Comparison of ENCODE assay signal across 8 cellular contexts in genomic region chr9:126804696-126805545, GRCh38. TPM values are rescaled to one million over a fixed set of nuclear protein-coding genes. Genes with fewer than 3 reads are reported as not detected.
DNase-seq lines count a peak whose midpoint lies in the region; ATAC-seq, FAIRE-seq and TF ChIP-seq lines count a peak whose summit lies in the region.

Gene ZBTB43 (plus strand): TSS chr9:126805040. CDS start chr9:126832510, 27,470 bp downstream.

- peaks cover 12% of the 10 kb centered on the region for H4K20me1 ChIP-seq in HepG2 (ENCODE audit: insufficient read depth, low read length)

- H3K27ac ChIP-seq in HepG2 (ENCODE audit: extremely low read length, insufficient read depth, low read length) = peak within 1 kb of the TSS; percentile 89

- H3K27me3 Mint-ChIP-seq in CD14-positive monocyte (ENCODE audit: low read depth in 3 of 3) = peaks cover 1 to 5% (median 2%) of the 10 kb centered on the region in 3 donors

- H3K9ac ChIP-seq in HepG2 (ENCODE audit: insufficient read depth, low read depth, low read length) = peak within 1 kb of the TSS; percentile 95

- ATAC-seq in GM19397 (IDR thresholded peaks at IDR 0.05; ENCODE audit: unreplicated experiment) (peak; percentile 81), HepG2 (peak; percentile 90)

- no peaks in the 10 kb centered on the region for H3K36me3 ChIP-seq in HepG2 (replicated peaks in 1 of 2; ENCODE audit: control insufficient read depth in 1 of 2, insufficient read depth in 2 of 2, low read length in 2 of 2)

- peak within 1 kb of the TSS; percentile 83 to 94 (median 92) for H3K4me3 ChIP-seq in HepG2 (replicated peaks in 1 of 3; ENCODE audit: insufficient read depth in 1 of 3, low read depth in 2 of 3, low read length in 3 of 3)

- TF ChIP-seq CTCF in CD14-positive monocyte (IDR thresholded peaks at IDR 0.05) (no peak), HepG2 (CRISPR knock-in tag; IDR thresholded peaks at IDR 0.05) (no peak)

- no peak for FAIRE-seq in HepG2 (lab: Jason Lieb, UNC)

- peak within 1 kb of the TSS; percentile 97 for H3K4me2 ChIP-seq in HepG2 (ENCODE audit: low read depth, low read length)

- BruUV-seq in HepG2 (replicated peaks; lab: Mats Ljungman, UMichigan) = no TSS peak

- H3K9me3 ChIP-seq in HepG2 (ENCODE audit: low read length) = no peaks in the 10 kb centered on the region

- in situ Hi-C loops in HepG2 (cut with HindIII; ENCODE audit: extremely low pct_ligation_motif_present, low pct_unique_long_range_greater_than_20kb) = no loop called here

- TF ChIP-seq EP300 in HepG2 (IDR thresholded peaks at IDR 0.05; ENCODE audit: low read depth in 2 of 2, low read length in 2 of 2) = 0 out of 4 replicates have a peak, but pooled peaks of 1 of the 2 experiments have one; percentile 7
- no peak for TF ChIP-seq EP300 in HepG2 (CRISPR knock-in tag; IDR thresholded peaks at IDR 0.05; ENCODE audit: borderline replicate concordance)

- H3K27me3 ChIP-seq in HepG2 (ENCODE audit: control insufficient read depth in 1 of 2, insufficient read depth in 2 of 2, low read length in 2 of 2) = peaks cover 0 to 4% of the 10 kb centered on the region in 2 experiments; a peak in 1 of 5 replicates

- peak within 1 kb of the TSS; percentile 99 to 100 (median 100) for H3K27ac Mint-ChIP-seq in CD14-positive monocyte

- H3K9me3 Mint-ChIP-seq in CD14-positive monocyte = peaks cover 0 to 6% (median 0%) of the 10 kb centered on the region in 7 donors

- TF ChIP-seq RAD21 in HepG2 (CRISPR knock-in tag; IDR thresholded peaks at IDR 0.05) = peak; percentile 35; the same call in 1 of the 2 replicates

- peaks cover 37% of the 10 kb centered on the region for H3K4me1 Mint-ChIP-seq in CD14-positive monocyte

- intact Hi-C loops in CD14-positive monocyte (cut with micrococcal nuclease) (loop anchor here in 1 of 2 donors (5.0 kb wide), 1 partner anchor 57 kb away; the partner anchor contains the start of gene ZBTB34), HepG2 (cut with micrococcal nuclease; ENCODE audit: unreplicated experiment) (no loop called here)

- TF ChIP-seq POLR2A in HepG2 (IDR thresholded peaks at IDR 0.05; ENCODE audit: insufficient read depth in 1 of 2, low read depth in 2 of 2, low read length in 2 of 2) = peak; percentile 70 to 86

- peak within 1 kb of the TSS; percentile 98 to 99 for H3K4me3 Mint-ChIP-seq in CD14-positive monocyte

- DNase-seq in CD14-positive monocyte (ENCODE audit: low spot score) (peak; percentile 99), HK-2 (ENCODE audit: unreplicated experiment) (peak; percentile 95), NCI-H82 treated with DMSO at 0.1 percent for 48 hours (lab: John Stamatoyannopoulos, UW; ENCODE audit: unreplicated experiment) (peak; percentile 87), dermis blood vessel endothelial cell (peak; percentile 98), HepG2 (ENCODE audit: low spot score) (peak; percentile 91)
- peak; percentile 98 to 99 for DNase-seq in activated CD4-positive, alpha-beta T cell treated with anti-CD3 and anti-CD28 coated beads, Interleukin-2, amount 50 U/mL, for 48 hours
- DNase-seq in stimulated activated CD4-positive, alpha-beta T cell treated with anti-CD3 and anti-CD28 coated beads, Interleukin-2, amount 100 ng/mL, for 48 hours = peak; percentile 96 to 97

- H3K36me3 Mint-ChIP-seq in CD14-positive monocyte = peaks cover 14 to 28% of the 10 kb centered on the region in 2 donors

- H3K4me1 ChIP-seq in HepG2 (ENCODE audit: insufficient read depth, low read length) = peaks cover 81% of the 10 kb centered on the region

- peaks cover 42% of the 10 kb centered on the region for H3K79me2 ChIP-seq in HepG2 (ENCODE audit: insufficient read depth, low read length)

- CTCF ChIA-PET in HepG2 (lab: Yijun Ruan, JAX; ENCODE audit: low intra/inter-chr PET ratio, low total read pairs) = no interaction called here

- POLR2A ChIA-PET in HepG2 (lab: Yijun Ruan, JAX) = interaction anchor here (0.9 to 1.5 kb wide), 3 partner anchors 15 to 110 kb away, joined by 3 to 5 read pairs (median 3); partner anchors contain the start of gene RALGPS1

- WGBS in HepG2 (ENCODE audit: low lambda C conversion rate) = 23% methylated on average over 16 of the region's 79 CpGs

- peak within 1 kb of the TSS; percentile 67 for H2AFZ ChIP-seq in HepG2 (ENCODE audit: low read length)

TF ChIP-seq in HepG2, 621 proteins besides CTCF, POLR2A, EP300 and RAD21 (continues in another document):
- TF ChIP-seq HHEX (CRISPR knock-in tag; IDR thresholded peaks at IDR 0.05) (no peak), KMT2B (CRISPR knock-in tag; IDR thresholded peaks at IDR 0.05) (peak; percentile 91), ZNF83 (CRISPR knock-in tag; IDR thresholded peaks at IDR 0.05; ENCODE audit: borderline replicate concordance) (0 out of 2 replicates have a peak, but pooled peaks have one; percentile 34), ZNF550 (CRISPR knock-in tag; IDR thresholded peaks at IDR 0.05; ENCODE audit: borderline replicate concordance) (no peak), ZNF687 (CRISPR knock-in tag; IDR thresholded peaks at IDR 0.05) (peak; percentile 89), ZNF556 (CRISPR knock-in tag; IDR thresholded peaks at IDR 0.05; ENCODE audit: borderline replicate concordance) (peak; percentile 51; the same call in 1 of the 2 replicates), MYPOP (CRISPR knock-in tag; IDR thresholded peaks at IDR 0.05) (no peak), ZNF484 (CRISPR knock-in tag; IDR thresholded peaks at IDR 0.05; ENCODE audit: borderline replicate concordance, low read depth) (no peak), HDAC6 (IDR thresholded peaks at IDR 0.05; ENCODE audit: low read depth, low read length) (no peak), THAP11 (CRISPR knock-in tag; IDR thresholded peaks at IDR 0.05) (peak; percentile 91)

RNA-seq across cellular contexts. Expression of gene ZBTB43, which starts in this region (rescaled TPM):
- 1 to 10 TPM; 6.1 to 6.8 TPM for polyA plus RNA-seq in CD14-positive monocyte
- total RNA-seq in dermis blood vessel endothelial cell = 7.7 and 8.2 TPM in 2 replicates
- total RNA-seq in HepG2 (2016; rRNA removed; fragmentation: Illumina TruSeq; extraction: Trizol) = 7.1 and 12.0 TPM in 2 replicates
- 0.51 and 0.71 TPM in 2 replicates for total RNA-seq in HepG2 (2016; cell fraction: cytosol; rRNA removed; fragmentation: Illumina TruSeq; extraction: Trizol; ENCODE audit: low read depth)
- total RNA-seq in HepG2 (2016; cell fraction: insoluble cytoplasmic fraction; rRNA removed; fragmentation: Illumina TruSeq; extraction: Trizol) = 10.2 and 10.7 TPM in 2 replicates
- total RNA-seq in HepG2 (2016; cell fraction: membrane; rRNA removed; fragmentation: Illumina TruSeq; extraction: Trizol) = 2.3 and 3.3 TPM in 2 replicates
- total RNA-seq in HepG2 (2016; cell fraction: nucleus; rRNA removed; fragmentation: Illumina TruSeq; extraction: Trizol) = 7.2 and 11.1 TPM in 2 replicates
- polyA plus RNA-seq in HepG2 (2011; rRNA removed) = 6.9 and 31.4 TPM in 2 replicates
- 3.4 and 4.4 TPM in 2 replicates for polyA plus RNA-seq in HepG2 (2011; cell fraction: cytosol; rRNA removed)
- polyA plus RNA-seq in HepG2 (2011; cell fraction: nucleus; rRNA removed) = 6.3 and 6.5 TPM in 2 replicates
- 4.7 and 5.8 TPM in 2 replicates for polyA plus RNA-seq in HepG2 (2012)
- polyA plus RNA-seq in HepG2 (2016; cell fraction: cytosol; fragmentation: Illumina TruSeq; extraction: Trizol; ENCODE audit: low read depth) = 0.08 and 0.10 TPM in 2 replicates
- polyA plus RNA-seq in HepG2 (2016; cell fraction: insoluble cytoplasmic fraction; fragmentation: Illumina TruSeq; extraction: Trizol; ENCODE audit: low read depth) = 4.9 and 6.7 TPM in 2 replicates
- 0.66 and 0.76 TPM in 2 replicates for polyA plus RNA-seq in HepG2 (2016; cell fraction: membrane; fragmentation: Illumina TruSeq; extraction: Trizol; ENCODE audit: low read depth)
- polyA plus RNA-seq in HepG2 (2016; cell fraction: nucleus; fragmentation: Illumina TruSeq; extraction: Trizol; ENCODE audit: insufficient read depth, low read depth) = 10.4 and 12.2 TPM in 2 replicates
- 9.9 and 46.2 TPM in 2 replicates for polyA minus RNA-seq in HepG2 (2011; rRNA and poly(A)+ RNA removed; ENCODE audit: low replicate concordance)
- 4.0 and 10.6 TPM in 2 replicates for polyA minus RNA-seq in HepG2 (2011; cell fraction: cytosol; rRNA and poly(A)+ RNA removed)
- polyA minus RNA-seq in HepG2 (2011; cell fraction: nucleus; rRNA and poly(A)+ RNA removed) = 7.5 and 9.6 TPM in 2 replicates

Comparison
In these comparisons a context has a peak if more than half of its experiments do, and no peak if none do; other contexts are left out.
1. Peak in every context shown above with its lines: DNase-seq, ATAC-seq, H3K4me3 ChIP-seq and H3K27ac ChIP-seq.